ENCODE assay signal across 1 cellular context in genomic region chr4:6943012-6943869, GRCh38.
TF ChIP-seq lines count a peak whose summit lies in the region.

No MANE protein-coding gene starts in this region.

TF ChIP-seq in IMR-90, 13 proteins besides CTCF, POLR2A, EP300 and RAD21:
- TF ChIP-seq ELK1 (IDR thresholded peaks at IDR 0.05; ENCODE audit: borderline replicate concordance, low read depth, low read length), result no peak
- TF ChIP-seq USF2 (IDR thresholded peaks at IDR 0.05; ENCODE audit: low read depth, low read length), result no peak
- no peak for TF ChIP-seq MAFK (IDR thresholded peaks at IDR 0.05; ENCODE audit: low read depth, low read length)
- TF ChIP-seq RCOR1 (IDR thresholded peaks at IDR 0.05; ENCODE audit: insufficient replicate concordance, low read length), result no peak
- TF ChIP-seq FOS (IDR thresholded peaks at IDR 0.05; ENCODE audit: low read depth, low read length), result no peak
- no peak for TF ChIP-seq BHLHE40 (IDR thresholded peaks at IDR 0.05; ENCODE audit: low read depth, low read length)
- no peak for TF ChIP-seq MAZ (IDR thresholded peaks at IDR 0.05; ENCODE audit: borderline replicate concordance, low read depth, low read length)
- TF ChIP-seq CHD1 (IDR thresholded peaks at IDR 0.05; ENCODE audit: low read depth, low read length), result no peak
- TF ChIP-seq SMC3 (IDR thresholded peaks at IDR 0.05; ENCODE audit: low read depth, low read length), result no peak
- no peak for TF ChIP-seq CEBPB (IDR thresholded peaks at IDR 0.05; ENCODE audit: low read depth, low read length)
- TF ChIP-seq NFE2L2 (IDR thresholded peaks at IDR 0.05; ENCODE audit: low read depth, low read length), result no peak
- TF ChIP-seq RFX5 (IDR thresholded peaks at IDR 0.05; ENCODE audit: low read depth, low read length), result no peak
